15 cellular contexts compared by ENCODE assay signal in genomic region chr3:130395916-130396315, GRCh38. TPM values are rescaled to one million over a fixed set of nuclear protein-coding genes. Genes with fewer than 3 reads are reported as not detected.
DNase-seq lines count a peak whose midpoint lies in the region; ATAC-seq, FAIRE-seq and TF ChIP-seq lines count a peak whose summit lies in the region.
"Had no signal": no experiment of that assay in that cellular context is flagged by ENCODE, and none has a peak within 500 bp of the region (broad histone marks: within the 10 kb centered on the region; RNA-seq: fewer than 3 reads in every experiment).

No MANE protein-coding gene starts in this region.

- no peak overlapping the region for H3K4me3 ChIP-seq in skeletal muscle cell (ENCODE audit: low read depth, low read length)
- H3K4me3 ChIP-seq: heart right ventricle had no signal

- H3K36me3 Mint-ChIP-seq in H9 (ENCODE audit: insufficient read depth in 1 of 3, low read depth in 3 of 3) = no peaks in the 10 kb centered on the region

- no peak overlapping the region for H3K56ac ChIP-seq in H9 (ENCODE audit: insufficient read length, low read depth, low read length)

- H3K4me1 Mint-ChIP-seq in H9 = peaks cover 9 to 13% of the 10 kb centered on the region in 2 experiments

- H3K18ac ChIP-seq in H9 (ENCODE audit: insufficient read length, low read depth, low read length) = no peak overlapping the region

- DNase-seq in H9 = peak; percentile 64
- DNase-seq in RCC 7860 (ENCODE audit: low spot score) = peak; percentile 73
- peak; percentile 93 for DNase-seq in skeletal muscle cell (ENCODE audit: low read depth)
- no peak for DNase-seq in activated CD8-positive, alpha-beta memory T cell treated with anti-CD3 and anti-CD28 coated beads, Interleukin-2, amount 50 U/mL, for 48 hours
- DNase-seq in activated CD8-positive, alpha-beta memory T cell treated with anti-CD3 and anti-CD28 coated beads for 24 hours = no peak
- no peak for DNase-seq in NCI-H146 (lab: John Stamatoyannopoulos, UW)
- DNase-seq: activated T-cell treated with anti-CD3 and anti-CD28 coated beads, Interleukin-2, amount 50 U/mL, for 1 hour; central memory CD4-positive, alpha-beta T cell; DND-41; heart right ventricle; NCI-H1048; NK-92 treated with Interleukin-12 subunit alpha and Interleukin-12 subunit beta, amount 100 ng/mL, for 24 hours; stimulated activated CD4-positive, alpha-beta T cell treated with anti-CD3 and anti-CD28 coated beads, Interleukin-12 subunit alpha, Interleukin-12 subunit beta, amount 100 ng/mL, for 4 hours had no signal

- peak overlapping the region in 2 of 3 experiments; percentile 57 to 81; a peak in 1 of 7 replicates for H3K27ac Mint-ChIP-seq in H9

- no peak overlapping the region for H2BK5ac ChIP-seq in H9 (ENCODE audit: insufficient read length, low read length)

- H4K20me1 ChIP-seq in H9 (ENCODE audit: control insufficient read depth, insufficient read depth, insufficient read length) = no peaks in the 10 kb centered on the region

- H3K27ac ChIP-seq in H9 (ENCODE audit: insufficient read length, low read depth, low read length) = no peak overlapping the region
- H3K27ac ChIP-seq: heart right ventricle had no signal

- H3K27me3 ChIP-seq in H9 (ENCODE audit: insufficient read depth, low read length) = no peaks in the 10 kb centered on the region

- no peaks in the 10 kb centered on the region for H3K9me3 ChIP-seq in H9 (ENCODE audit: control insufficient read depth, low read depth, low read length)

- no peak overlapping the region for H2AFZ ChIP-seq in H9 (ENCODE audit: low read length)

- peak; percentile 87 for ATAC-seq in esophagus mucosa
- ATAC-seq in activated CD4-positive, CD25-positive, alpha-beta regulatory T cell treated with anti-CD3 and anti-CD28 coated beads, Interleukin-2, amount 50 U/mL, for 24 hours = no peak
- ATAC-seq: heart right ventricle had no signal

- no peak overlapping the region for H4K5ac ChIP-seq in H9 (ENCODE audit: insufficient read length, low read depth, low read length)

- no peak overlapping the region for H3K23ac ChIP-seq in H9 (ENCODE audit: insufficient read length, low read depth, low read length)

- H3K14ac ChIP-seq in H9 (ENCODE audit: insufficient read depth, low read length) = no peak overlapping the region

- H3K9ac ChIP-seq in H9 (ENCODE audit: extremely low read depth, insufficient read length, low read length) = no peak overlapping the region

- no peak overlapping the region for H3T11ph ChIP-seq in H9 (ENCODE audit: low read length)

- peak; percentile 77 for FAIRE-seq in RCC 7860 (lab: Jason Lieb, UNC)

- TF ChIP-seq CTCF in H9 (conservative IDR thresholded peaks at IDR 0.05) = no peak

- H2AK5ac ChIP-seq in H9 (ENCODE audit: insufficient read length, low read length) = no peak overlapping the region

- H3K4ac ChIP-seq in H9 (ENCODE audit: low read depth, low read length) = no peak overlapping the region

- H2BK12ac ChIP-seq in H9 (ENCODE audit: insufficient read length, low read depth, low read length) = no peak overlapping the region

- H3K23me2 ChIP-seq in H9 (ENCODE audit: insufficient read length, low read depth, low read length, poor library complexity, severe bottlenecking) = no peaks in the 10 kb centered on the region

- H3K79me1 ChIP-seq in H9 (ENCODE audit: insufficient read depth, low read depth, low read length, poor library complexity, severe bottlenecking) = no peaks in the 10 kb centered on the region

- H3K79me2 ChIP-seq in H9 (ENCODE audit: insufficient read depth, low read length) = no peaks in the 10 kb centered on the region

- H2BK120ac ChIP-seq in H9 (ENCODE audit: low read depth, low read length, poor library complexity, severe bottlenecking) = no peak overlapping the region

- H3K4me3 Mint-ChIP-seq in H9 = no peak overlapping the region

- H3K4me1 ChIP-seq in H9 (ENCODE audit: insufficient read depth, low read length) = no peaks in the 10 kb centered on the region
- H3K4me1 ChIP-seq: heart right ventricle had no signal

- no peak overlapping the region for H2BK15ac ChIP-seq in H9 (ENCODE audit: low read depth, low read length)

- H4K8ac ChIP-seq in H9 (replicated peaks; ENCODE audit: insufficient read length, low read depth, low read length) = no peak overlapping the region

- H3K4me2 ChIP-seq in H9 (ENCODE audit: insufficient read depth, insufficient read length, low read length) = no peak overlapping the region

- no CpG with 5 or more reads among the region's 2 CpGs for WGBS in H9 (ENCODE audit: extremely low coverage, insufficient read length, low lambda C conversion rate)

- H3K27me3 Mint-ChIP-seq in H9 (ENCODE audit: low read depth) = no peaks in the 10 kb centered on the region; the same call in 1 of the 2 replicates

- H4K91ac ChIP-seq in H9 (ENCODE audit: insufficient read length, low read depth, low read length) = no peak overlapping the region

- H2BK20ac ChIP-seq in H9 (ENCODE audit: low read depth, low read length, poor library complexity, severe bottlenecking) = no peak overlapping the region

- H3K9me3 Mint-ChIP-seq in H9 = no peaks in the 10 kb centered on the region

RNA-seq across cellular contexts. Expression of gene COL6A5, which starts 50.4 kb away (rescaled TPM):
- 0.04 TPM in 2 replicates for total RNA-seq in H9 (2021)
- total RNA-seq in esophagus mucosa = 0.16 TPM
- total RNA-seq: heart right ventricle had no signal

Comparison
In these comparisons a context has a peak if more than half of its experiments do, and no peak if none do; other contexts are left out.
1. DNase-seq: peak in H9 (single experiment), RCC 7860 (single experiment) and skeletal muscle cell (single experiment); none in activated CD8-positive, alpha-beta memory T cell treated with anti-CD3 and anti-CD28 coated beads, Interleukin-2, amount 50 U/mL, for 48 hours (single experiment), activated CD8-positive, alpha-beta memory T cell treated with anti-CD3 and anti-CD28 coated beads for 24 hours (single experiment) and NCI-H146 (single experiment).